In the genomic region with DNA sequence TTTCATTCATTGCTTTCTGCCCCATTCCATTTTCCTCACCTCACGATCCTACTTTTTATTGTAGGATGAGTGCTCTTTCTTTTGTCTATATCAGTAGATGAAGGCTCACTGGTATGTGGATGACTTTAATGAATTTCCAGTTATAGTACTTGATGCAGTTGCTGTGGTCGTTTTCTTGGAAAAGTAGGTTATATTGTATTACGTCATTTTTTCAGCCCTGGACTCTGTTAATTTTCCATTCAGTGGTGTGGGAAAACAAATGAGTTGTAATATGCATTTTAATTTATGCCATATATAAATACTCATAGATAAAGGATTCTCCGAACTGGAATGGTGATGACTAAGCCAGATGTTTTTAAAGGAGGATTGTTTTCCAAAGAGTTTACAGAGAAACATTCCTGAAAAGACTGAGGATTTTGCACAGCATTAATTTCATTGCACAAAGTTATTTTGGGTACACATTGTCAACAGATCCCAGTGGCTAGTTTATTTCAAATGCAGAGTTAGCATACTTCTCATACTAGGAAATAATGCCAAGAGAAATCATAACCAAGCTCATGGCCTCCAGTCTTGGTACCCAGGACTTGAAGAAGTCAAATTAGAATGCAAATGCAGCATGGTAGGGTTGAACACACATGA, we compare ENCODE assay signal across 30 cellular contexts.
"Had no signal": no experiment of that assay in that cellular context is flagged by ENCODE, and none has a peak within 500 bp of the region (broad histone marks: within the 10 kb centered on the region; RNA-seq: fewer than 3 reads in every experiment).

No MANE protein-coding gene starts in this region.

- H3K9me3 Mint-ChIP-seq: mesothelial cell of epicardium; nephron progenitor cell; neural progenitor cell; stimulated activated memory B cell treated with anti-CD40 and anti-IgM and Interleukin-4, amounts not matched to agents 10 μg/mL and 1 μg/mL and 100 μg/mL, for 72 hours; type B pancreatic cell had no signal

- H3K4me1 ChIP-seq: left lung, parathyroid adenoma, psoas muscle, tibial nerve, uterus had no signal

- H3K27me3 ChIP-seq: left lung, neural progenitor cell, neutrophil, tibial nerve, uterus had no signal

- H3K9me3 ChIP-seq: left lung, neutrophil, psoas muscle, tibial nerve, uterus had no signal

- H2AFZ ChIP-seq: neural progenitor cell, parathyroid adenoma had no signal

- H3K4me2 ChIP-seq: neural progenitor cell had no signal

- H3K4me1 Mint-ChIP-seq: immature natural killer cell; mesothelial cell of epicardium; naive B cell; natural killer cell; stimulated activated memory B cell treated with anti-CD40 and anti-IgM and Interleukin-4, amounts not matched to agents 10 μg/mL and 1 μg/mL and 100 μg/mL, for 72 hours; stimulated activated naive CD8-positive, alpha-beta T cell treated with anti-CD3 and anti-CD28 coated beads, Interleukin-15, amount 100 ng/mL, for 72 hours had no signal

- DNase-seq: hypothalamus; immature natural killer cell; kidney; left colon; left lung; mesendoderm; naive B cell; natural killer cell; nephron progenitor cell; occipital lobe; psoas muscle; small intestine; stimulated activated CD4-positive, alpha-beta T cell treated with anti-CD3 and anti-CD28 coated beads, Interleukin-1b, Interleukin-23, amount 100 ng/mL, for 48 hours; stimulated activated CD4-positive, alpha-beta T cell treated with anti-CD3 and anti-CD28 coated beads, Interleukin-2, amount 100 ng/mL, for 48 hours; stimulated activated CD4-positive, alpha-beta T cell treated with anti-CD3 and anti-CD28 coated beads, Interleukin-4, amount 100 ng/mL, for 4 hours; stimulated activated CD8-positive, alpha-beta memory T cell treated with anti-CD3 and anti-CD28 coated beads, Interleukin-4, amount 100 ng/mL, for 48 hours; stimulated activated naive CD4-positive, alpha-beta T cell treated with Interleukin-2 at 50 U/mL for 16 hours; stimulated activated naive CD8-positive, alpha-beta T cell treated with anti-CD3 and anti-CD28 coated beads, Interleukin-15, amount 100 ng/mL, for 72 hours; substantia nigra; uterus had no signal

- H3K27me3 Mint-ChIP-seq: stimulated activated memory B cell treated with anti-CD40 and anti-IgM and Interleukin-4, amounts not matched to agents 10 μg/mL and 1 μg/mL and 100 μg/mL, for 72 hours; stimulated activated naive CD8-positive, alpha-beta T cell treated with anti-CD3 and anti-CD28 coated beads, Interleukin-15, amount 100 ng/mL, for 72 hours had no signal

- H3K36me3 Mint-ChIP-seq: immature natural killer cell; mesothelial cell of epicardium; naive B cell; natural killer cell; neural progenitor cell; stimulated activated memory B cell treated with anti-CD40 and anti-IgM and Interleukin-4, amounts not matched to agents 10 μg/mL and 1 μg/mL and 100 μg/mL, for 72 hours; type B pancreatic cell had no signal

- ATAC-seq: left colon; left lung; natural killer cell; psoas muscle; sciatic nerve; stimulated activated memory B cell treated with anti-CD40 and anti-IgM and Interleukin-4, amounts not matched to agents 10 μg/mL and 1 μg/mL and 100 μg/mL, for 72 hours; stimulated activated naive CD8-positive, alpha-beta T cell treated with anti-CD3 and anti-CD28 coated beads, Interleukin-15, amount 100 ng/mL, for 72 hours had no signal

- H3K27ac Mint-ChIP-seq: immature natural killer cell; mesothelial cell of epicardium; naive B cell; natural killer cell; nephron progenitor cell; neural progenitor cell; stimulated activated memory B cell treated with anti-CD40 and anti-IgM and Interleukin-4, amounts not matched to agents 10 μg/mL and 1 μg/mL and 100 μg/mL, for 72 hours; stimulated activated naive CD8-positive, alpha-beta T cell treated with anti-CD3 and anti-CD28 coated beads, Interleukin-15, amount 100 ng/mL, for 72 hours; type B pancreatic cell had no signal

- H3K4me3 ChIP-seq: left lung, lung, neural progenitor cell, psoas muscle, tibial nerve, uterus had no signal

- H3K27ac ChIP-seq: left lung, neural progenitor cell, neutrophil, parathyroid adenoma, psoas muscle, tibial nerve, uterus had no signal

- H3K79me2 ChIP-seq: parathyroid adenoma had no signal

- FAIRE-seq: islet of Langerhans, kidney, small intestine had no signal

- H3K9ac ChIP-seq: neural progenitor cell, parathyroid adenoma had no signal

- H3K36me3 ChIP-seq: left lung, neural progenitor cell, neutrophil, tibial nerve, uterus had no signal

- H3K4me3 Mint-ChIP-seq: immature natural killer cell; mesothelial cell of epicardium; naive B cell; natural killer cell; nephron progenitor cell; neural progenitor cell; stimulated activated memory B cell treated with anti-CD40 and anti-IgM and Interleukin-4, amounts not matched to agents 10 μg/mL and 1 μg/mL and 100 μg/mL, for 72 hours; stimulated activated naive CD8-positive, alpha-beta T cell treated with anti-CD3 and anti-CD28 coated beads, Interleukin-15, amount 100 ng/mL, for 72 hours; type B pancreatic cell had no signal
